ENCODE assay signal across 1 cellular context in the genomic region with DNA sequence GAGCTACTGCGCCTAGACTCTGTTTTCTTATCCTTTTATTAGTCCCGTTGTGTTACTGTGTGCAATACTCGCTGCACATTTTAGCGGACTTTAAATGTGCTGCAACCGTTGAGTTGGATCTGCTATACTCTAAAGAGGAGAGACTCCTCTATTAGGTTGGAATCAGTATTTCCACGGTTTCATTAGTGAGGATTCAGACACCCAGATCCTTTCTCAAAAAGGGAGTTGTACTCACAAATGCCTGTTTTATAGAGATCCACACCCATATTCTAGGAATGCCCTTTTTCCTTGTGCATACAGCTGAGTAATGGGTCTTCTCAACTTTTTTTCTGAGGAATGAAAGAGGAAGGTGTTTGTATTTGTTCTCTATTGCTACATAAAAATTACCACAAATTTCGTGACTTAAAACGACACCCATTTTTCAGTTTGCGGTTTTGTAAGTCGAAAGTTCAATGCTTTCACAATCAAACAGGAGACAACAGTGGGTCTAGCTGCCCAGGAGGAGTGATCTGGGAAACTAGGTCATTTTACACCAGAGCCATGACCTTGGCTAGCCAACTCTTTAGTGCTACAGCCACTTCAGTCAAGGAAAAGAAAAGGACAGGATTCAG.
TF ChIP-seq lines count a peak whose summit lies in the region.

No MANE protein-coding gene starts in this region.

TF ChIP-seq in GM12878, 131 proteins besides CTCF, POLR2A, EP300 and RAD21 (continues in another document):
- TF ChIP-seq FOXM1 (IDR thresholded peaks at IDR 0.05; ENCODE audit: low read depth, low read length) (peak; percentile 55; the same call in 1 of the 2 replicates), JUND (IDR thresholded peaks at IDR 0.05; ENCODE audit: low read depth, low read length) (no peak), TCF7 (IDR thresholded peaks at IDR 0.05; ENCODE audit: borderline replicate concordance) (peak; percentile 70; the same call in 1 of the 2 replicates), NFXL1 (IDR thresholded peaks at IDR 0.05; ENCODE audit: borderline replicate concordance) (no peak), CHD2 (IDR thresholded peaks at IDR 0.05; ENCODE audit: borderline replicate concordance, low read depth, low read length) (0 out of 2 replicates have a peak, but pooled peaks have one; percentile 25), MYC (IDR thresholded peaks at IDR 0.05; ENCODE audit: insufficient read depth, insufficient read length, insufficient replicate concordance, low read length, severe bottlenecking) (no peak), HDGF (IDR thresholded peaks at IDR 0.05) (no peak), JUNB (IDR thresholded peaks at IDR 0.05) (peak; percentile 46; the same call in 1 of the 2 replicates), TCF3 (IDR thresholded peaks at IDR 0.05; ENCODE audit: borderline replicate concordance, insufficient read depth, low read depth, low read length) (no peak), MYB (IDR thresholded peaks at IDR 0.05; ENCODE audit: borderline replicate concordance, low read depth, low read length) (0 out of 2 replicates have a peak, but pooled peaks have one; percentile 12), BMI1 (IDR thresholded peaks at IDR 0.05; ENCODE audit: borderline replicate concordance) (peak; percentile 27; the same call in 1 of the 2 replicates), NFIC (IDR thresholded peaks at IDR 0.05; ENCODE audit: low read depth, low read length) (peak; percentile 66), IKZF1 (conservative IDR thresholded peaks at IDR 0.05) (peak; percentile 58), ZNF274 (IDR thresholded peaks at IDR 0.05; ENCODE audit: insufficient read depth, insufficient read length) (no peak), ZNF207 (IDR thresholded peaks at IDR 0.05; ENCODE audit: borderline replicate concordance) (no peak), PRDM15 (CRISPR knock-in tag; IDR thresholded peaks at IDR 0.05) (no peak), GATAD2B (conservative IDR thresholded peaks at IDR 0.05; ENCODE audit: low read depth) (0 out of 2 replicates have a peak, but pooled peaks have one; percentile 48), CBX5 (IDR thresholded peaks at IDR 0.05; ENCODE audit: low read depth) (0 out of 2 replicates have a peak, but pooled peaks have one; percentile 57), CBFB (IDR thresholded peaks at IDR 0.05; ENCODE audit: low read depth) (peak; percentile 62; the same call in 1 of the 2 replicates), RUNX3 (IDR thresholded peaks at IDR 0.05; ENCODE audit: low read length) (peak; percentile 98), STAT1 (conservative IDR thresholded peaks at IDR 0.05) (no peak), BHLHE40 (IDR thresholded peaks at IDR 0.05; ENCODE audit: borderline replicate concordance in 1 of 2, low read depth in 2 of 2, low read length in 1 of 2) (peak in 1 of 2 experiments; percentile 29; a peak in 1 of 4 replicates), FOXK2 (IDR thresholded peaks at IDR 0.05) (no peak), ATF2 (IDR thresholded peaks at IDR 0.05; ENCODE audit: low read length) (peak; percentile 59), STAT3 (IDR thresholded peaks at IDR 0.05; ENCODE audit: low read depth, low read length) (no peak), IRF3 (IDR thresholded peaks at IDR 0.05) (no peak), SMC3 (IDR thresholded peaks at IDR 0.05; ENCODE audit: borderline replicate concordance, low read length) (no peak), E2F8 (IDR thresholded peaks at IDR 0.05; ENCODE audit: low read depth, partially characterized antibody) (no peak), TCF12 (IDR thresholded peaks at IDR 0.05; ENCODE audit: low read depth, low read length) (no peak), ESRRA (IDR thresholded peaks at IDR 0.05; ENCODE audit: low read length) (no peak; the same call in 1 of the 2 replicates)
- TF ChIP-seq, protein P1, sequence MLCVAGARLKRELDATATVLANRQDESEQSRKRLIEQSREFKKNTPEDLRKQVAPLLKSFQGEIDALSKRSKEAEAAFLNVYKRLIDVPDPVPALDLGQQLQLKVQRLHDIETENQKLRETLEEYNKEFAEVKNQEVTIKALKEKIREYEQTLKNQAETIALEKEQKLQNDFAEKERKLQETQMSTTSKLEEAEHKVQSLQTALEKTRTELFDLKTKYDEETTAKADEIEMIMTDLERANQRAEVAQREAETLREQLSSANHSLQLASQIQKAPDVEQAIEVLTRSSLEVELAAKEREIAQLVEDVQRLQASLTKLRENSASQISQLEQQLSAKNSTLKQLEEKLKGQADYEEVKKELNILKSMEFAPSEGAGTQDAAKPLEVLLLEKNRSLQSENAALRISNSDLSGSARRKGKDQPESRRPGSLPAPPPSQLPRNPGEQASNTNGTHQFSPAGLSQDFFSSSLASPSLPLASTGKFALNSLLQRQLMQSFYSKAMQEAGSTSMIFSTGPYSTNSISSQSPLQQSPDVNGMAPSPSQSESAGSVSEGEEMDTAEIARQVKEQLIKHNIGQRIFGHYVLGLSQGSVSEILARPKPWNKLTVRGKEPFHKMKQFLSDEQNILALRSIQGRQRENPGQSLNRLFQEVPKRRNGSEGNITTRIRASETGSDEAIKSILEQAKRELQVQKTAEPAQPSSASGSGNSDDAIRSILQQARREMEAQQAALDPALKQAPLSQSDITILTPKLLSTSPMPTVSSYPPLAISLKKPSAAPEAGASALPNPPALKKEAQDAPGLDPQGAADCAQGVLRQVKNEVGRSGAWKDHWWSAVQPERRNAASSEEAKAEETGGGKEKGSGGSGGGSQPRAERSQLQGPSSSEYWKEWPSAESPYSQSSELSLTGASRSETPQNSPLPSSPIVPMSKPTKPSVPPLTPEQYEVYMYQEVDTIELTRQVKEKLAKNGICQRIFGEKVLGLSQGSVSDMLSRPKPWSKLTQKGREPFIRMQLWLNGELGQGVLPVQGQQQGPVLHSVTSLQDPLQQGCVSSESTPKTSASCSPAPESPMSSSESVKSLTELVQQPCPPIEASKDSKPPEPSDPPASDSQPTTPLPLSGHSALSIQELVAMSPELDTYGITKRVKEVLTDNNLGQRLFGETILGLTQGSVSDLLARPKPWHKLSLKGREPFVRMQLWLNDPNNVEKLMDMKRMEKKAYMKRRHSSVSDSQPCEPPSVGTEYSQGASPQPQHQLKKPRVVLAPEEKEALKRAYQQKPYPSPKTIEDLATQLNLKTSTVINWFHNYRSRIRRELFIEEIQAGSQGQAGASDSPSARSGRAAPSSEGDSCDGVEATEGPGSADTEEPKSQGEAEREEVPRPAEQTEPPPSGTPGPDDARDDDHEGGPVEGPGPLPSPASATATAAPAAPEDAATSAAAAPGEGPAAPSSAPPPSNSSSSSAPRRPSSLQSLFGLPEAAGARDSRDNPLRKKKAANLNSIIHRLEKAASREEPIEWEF (IDR thresholded peaks at IDR 0.05; ENCODE audit: insufficient replicate concordance, low read depth, low read length): no peak
- TF ChIP-seq, protein P2, sequence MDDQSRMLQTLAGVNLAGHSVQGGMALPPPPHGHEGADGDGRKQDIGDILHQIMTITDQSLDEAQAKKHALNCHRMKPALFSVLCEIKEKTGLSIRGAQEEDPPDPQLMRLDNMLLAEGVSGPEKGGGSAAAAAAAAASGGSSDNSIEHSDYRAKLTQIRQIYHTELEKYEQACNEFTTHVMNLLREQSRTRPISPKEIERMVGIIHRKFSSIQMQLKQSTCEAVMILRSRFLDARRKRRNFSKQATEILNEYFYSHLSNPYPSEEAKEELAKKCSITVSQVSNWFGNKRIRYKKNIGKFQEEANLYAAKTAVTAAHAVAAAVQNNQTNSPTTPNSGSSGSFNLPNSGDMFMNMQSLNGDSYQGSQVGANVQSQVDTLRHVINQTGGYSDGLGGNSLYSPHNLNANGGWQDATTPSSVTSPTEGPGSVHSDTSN (IDR thresholded peaks at IDR 0.05; ENCODE audit: insufficient replicate concordance, low read depth, low read length): no peak
- TF ChIP-seq, protein P3, sequence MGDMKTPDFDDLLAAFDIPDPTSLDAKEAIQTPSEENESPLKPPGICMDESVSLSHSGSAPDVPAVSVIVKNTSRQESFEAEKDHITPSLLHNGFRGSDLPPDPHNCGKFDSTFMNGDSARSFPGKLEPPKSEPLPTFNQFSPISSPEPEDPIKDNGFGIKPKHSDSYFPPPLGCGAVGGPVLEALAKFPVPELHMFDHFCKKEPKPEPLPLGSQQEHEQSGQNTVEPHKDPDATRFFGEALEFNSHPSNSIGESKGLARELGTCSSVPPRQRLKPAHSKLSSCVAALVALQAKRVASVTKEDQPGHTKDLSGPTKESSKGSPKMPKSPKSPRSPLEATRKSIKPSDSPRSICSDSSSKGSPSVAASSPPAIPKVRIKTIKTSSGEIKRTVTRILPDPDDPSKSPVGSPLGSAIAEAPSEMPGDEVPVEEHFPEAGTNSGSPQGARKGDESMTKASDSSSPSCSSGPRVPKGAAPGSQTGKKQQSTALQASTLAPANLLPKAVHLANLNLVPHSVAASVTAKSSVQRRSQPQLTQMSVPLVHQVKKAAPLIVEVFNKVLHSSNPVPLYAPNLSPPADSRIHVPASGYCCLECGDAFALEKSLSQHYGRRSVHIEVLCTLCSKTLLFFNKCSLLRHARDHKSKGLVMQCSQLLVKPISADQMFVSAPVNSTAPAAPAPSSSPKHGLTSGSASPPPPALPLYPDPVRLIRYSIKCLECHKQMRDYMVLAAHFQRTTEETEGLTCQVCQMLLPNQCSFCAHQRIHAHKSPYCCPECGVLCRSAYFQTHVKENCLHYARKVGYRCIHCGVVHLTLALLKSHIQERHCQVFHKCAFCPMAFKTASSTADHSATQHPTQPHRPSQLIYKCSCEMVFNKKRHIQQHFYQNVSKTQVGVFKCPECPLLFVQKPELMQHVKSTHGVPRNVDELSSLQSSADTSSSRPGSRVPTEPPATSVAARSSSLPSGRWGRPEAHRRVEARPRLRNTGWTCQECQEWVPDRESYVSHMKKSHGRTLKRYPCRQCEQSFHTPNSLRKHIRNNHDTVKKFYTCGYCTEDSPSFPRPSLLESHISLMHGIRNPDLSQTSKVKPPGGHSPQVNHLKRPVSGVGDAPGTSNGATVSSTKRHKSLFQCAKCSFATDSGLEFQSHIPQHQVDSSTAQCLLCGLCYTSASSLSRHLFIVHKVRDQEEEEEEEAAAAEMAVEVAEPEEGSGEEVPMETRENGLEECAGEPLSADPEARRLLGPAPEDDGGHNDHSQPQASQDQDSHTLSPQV (IDR thresholded peaks at IDR 0.05): no peak
- TF ChIP-seq, protein P4, sequence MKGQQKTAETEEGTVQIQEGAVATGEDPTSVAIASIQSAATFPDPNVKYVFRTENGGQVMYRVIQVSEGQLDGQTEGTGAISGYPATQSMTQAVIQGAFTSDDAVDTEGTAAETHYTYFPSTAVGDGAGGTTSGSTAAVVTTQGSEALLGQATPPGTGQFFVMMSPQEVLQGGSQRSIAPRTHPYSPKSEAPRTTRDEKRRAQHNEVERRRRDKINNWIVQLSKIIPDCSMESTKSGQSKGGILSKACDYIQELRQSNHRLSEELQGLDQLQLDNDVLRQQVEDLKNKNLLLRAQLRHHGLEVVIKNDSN (IDR thresholded peaks at IDR 0.05; ENCODE audit: borderline replicate concordance, extremely low read length, insufficient read depth, low read depth, low read length): no peak
